10 cellular contexts compared by ENCODE assay signal in genomic region chr11:67032830-67033555, GRCh38. TPM values are rescaled to one million over a fixed set of nuclear protein-coding genes. Genes with fewer than 3 reads are reported as not detected.
A peak's percentile ranks its signal among the peaks of the same experiment; 100 is the strongest.
DNase-seq lines count a peak whose midpoint lies in the region; ATAC-seq and TF ChIP-seq lines count a peak whose summit lies in the region.
"Had no signal": no experiment of that assay in that cellular context is flagged by ENCODE, and none has a peak within 500 bp of the region (broad histone marks: within the 10 kb centered on the region; RNA-seq: fewer than 3 reads in every experiment).

No MANE protein-coding gene starts in this region.

- peaks cover 46% of the 10 kb centered on the region for H3K4me1 Mint-ChIP-seq in stimulated activated memory B cell treated with anti-CD40 and anti-IgM and Interleukin-4, amounts not matched to agents 10 μg/mL and 1 μg/mL and 100 μg/mL, for 72 hours
- H3K4me1 Mint-ChIP-seq: activated naive CD8-positive, alpha-beta T cell treated with anti-CD3 and anti-CD28 coated beads, Interleukin-2, amount 10 ng/mL, durations not matched to agents 7 days and 5 days had no signal

- H3K4me3 ChIP-seq in SK-N-MC (peak overlapping the region; percentile 39), fibroblast of mammary gland (ENCODE audit: control insufficient read depth, low read depth, low read length) (no peak overlapping the region)

- no peak overlapping the region for H3K4me3 Mint-ChIP-seq in stimulated activated memory B cell treated with anti-CD40 and anti-IgM and Interleukin-4, amounts not matched to agents 10 μg/mL and 1 μg/mL and 100 μg/mL, for 72 hours
- H3K4me3 Mint-ChIP-seq: activated naive CD8-positive, alpha-beta T cell treated with anti-CD3 and anti-CD28 coated beads, Interleukin-2, amount 10 ng/mL, durations not matched to agents 7 days and 5 days had no signal

- peak overlapping the region; percentile 3 for H3K9ac ChIP-seq in SK-N-MC (ENCODE audit: insufficient read length)

- peak; percentile 95 for DNase-seq in EH (ENCODE audit: low read depth)
- DNase-seq in SK-N-MC (ENCODE audit: low read depth, low spot score): no peak
- peak; percentile 92 for DNase-seq in fibroblast of mammary gland (ENCODE audit: low read depth)
- peak; percentile 91 for DNase-seq in posterior vena cava (ENCODE audit: low spot score)
- no peak for DNase-seq in T-helper 9 cell
- DNase-seq in T-helper 2 cell: no peak
- DNase-seq: activated naive CD8-positive, alpha-beta T cell treated with anti-CD3 and anti-CD28 coated beads, Interleukin-2, amount 10 ng/mL, durations not matched to agents 7 days and 5 days; NCI-H1694 had no signal

- peaks cover 91% of the 10 kb centered on the region for H3K27me3 Mint-ChIP-seq in stimulated activated memory B cell treated with anti-CD40 and anti-IgM and Interleukin-4, amounts not matched to agents 10 μg/mL and 1 μg/mL and 100 μg/mL, for 72 hours

- ATAC-seq in GM21390 (IDR thresholded peaks at IDR 0.05; ENCODE audit: unreplicated experiment): no peak
- no peak for ATAC-seq in stimulated activated memory B cell treated with anti-CD40 and anti-IgM and Interleukin-4, amounts not matched to agents 10 μg/mL and 1 μg/mL and 100 μg/mL, for 72 hours

- no peak for TF ChIP-seq CTCF in fibroblast of mammary gland (conservative IDR thresholded peaks at IDR 0.05; ENCODE audit: control insufficient read depth, insufficient read depth, low read depth, low read length)

- H3K27ac ChIP-seq in SK-N-MC: peak overlapping the region; percentile 95

- no peaks in the 10 kb centered on the region for H3K9me3 Mint-ChIP-seq in stimulated activated memory B cell treated with anti-CD40 and anti-IgM and Interleukin-4, amounts not matched to agents 10 μg/mL and 1 μg/mL and 100 μg/mL, for 72 hours
- H3K9me3 Mint-ChIP-seq: activated naive CD8-positive, alpha-beta T cell treated with anti-CD3 and anti-CD28 coated beads, Interleukin-2, amount 10 ng/mL, durations not matched to agents 7 days and 5 days had no signal

- no peaks in the 10 kb centered on the region for H3K36me3 Mint-ChIP-seq in stimulated activated memory B cell treated with anti-CD40 and anti-IgM and Interleukin-4, amounts not matched to agents 10 μg/mL and 1 μg/mL and 100 μg/mL, for 72 hours
- H3K36me3 Mint-ChIP-seq: activated naive CD8-positive, alpha-beta T cell treated with anti-CD3 and anti-CD28 coated beads, Interleukin-2, amount 10 ng/mL, durations not matched to agents 7 days and 5 days had no signal

- intact Hi-C loops in posterior vena cava (cut with DNase I): no loop called here

- H3K9me3 ChIP-seq in SK-N-MC (ENCODE audit: low read depth, low read length): no peaks in the 10 kb centered on the region

- no peak overlapping the region for H3K27ac Mint-ChIP-seq in stimulated activated memory B cell treated with anti-CD40 and anti-IgM and Interleukin-4, amounts not matched to agents 10 μg/mL and 1 μg/mL and 100 μg/mL, for 72 hours
- H3K27ac Mint-ChIP-seq: activated naive CD8-positive, alpha-beta T cell treated with anti-CD3 and anti-CD28 coated beads, Interleukin-2, amount 10 ng/mL, durations not matched to agents 7 days and 5 days had no signal

- no peaks in the 10 kb centered on the region for H3K36me3 ChIP-seq in SK-N-MC (ENCODE audit: insufficient read depth, low read length)

RNA-seq across cellular contexts. Expression of gene SYT12, which starts 10.1 kb away (rescaled TPM):
- total RNA-seq in posterior vena cava: under 1 TPM; 0.37 to 0.67 TPM
- total RNA-seq: activated naive CD8-positive, alpha-beta T cell treated with anti-CD3 and anti-CD28 coated beads, Interleukin-2, amount 10 ng/mL, durations not matched to agents 7 days and 5 days had no signal

RNA-seq across cellular contexts. Expression of gene RHOD, which starts 23.7 kb away (rescaled TPM):
- total RNA-seq in posterior vena cava: 10 to 100 TPM; 12.5 to 18.0 TPM

RNA-seq across cellular contexts. Expression of gene C11orf86, which starts 57.9 kb away (rescaled TPM):
- total RNA-seq in posterior vena cava: not detected
- total RNA-seq: activated naive CD8-positive, alpha-beta T cell treated with anti-CD3 and anti-CD28 coated beads, Interleukin-2, amount 10 ng/mL, durations not matched to agents 7 days and 5 days had no signal

Comparison
In these comparisons a context has a peak if more than half of its experiments do, and no peak if none do; other contexts are left out.
1. DNase-seq: peak in EH (single experiment), fibroblast of mammary gland (single experiment) and posterior vena cava (single experiment); none in SK-N-MC (single experiment), T-helper 9 cell (single experiment) and T-helper 2 cell (0 of 5).